Comparison of ENCODE assay signal across 24 cellular contexts in genomic region chr16:14392960-14393359, GRCh38.
"Had no signal": no experiment of that assay in that cellular context is flagged by ENCODE, and none has a peak within 500 bp of the region (broad histone marks: within the 10 kb centered on the region; RNA-seq: fewer than 3 reads in every experiment).

No MANE protein-coding gene starts in this region.

- H3K27me3 Mint-ChIP-seq: activated CD4-positive, alpha-beta memory T cell treated with anti-CD3 and anti-CD28 coated beads for 36 hours; activated CD4-positive, alpha-beta T cell treated with anti-CD3 and anti-CD28 coated beads, Interleukin-2, amount 10 ng/mL, durations not matched to agents 7 days and 5 days; activated naive CD8-positive, alpha-beta T cell treated with anti-CD3 and anti-CD28 coated beads for 36 hours had no signal

- H2AFZ ChIP-seq: PC-9 had no signal

- H3K27me3 ChIP-seq: brain microvascular endothelial cell, cardiac muscle cell had no signal

- H3K9me3 Mint-ChIP-seq: activated CD4-positive, alpha-beta memory T cell treated with anti-CD3 and anti-CD28 coated beads for 36 hours; activated CD4-positive, alpha-beta T cell treated with anti-CD3 and anti-CD28 coated beads, Interleukin-2, amount 10 ng/mL, durations not matched to agents 7 days and 5 days; activated naive CD4-positive, alpha-beta T cell treated with anti-CD3 and anti-CD28 coated beads for 36 hours; activated naive CD8-positive, alpha-beta T cell treated with anti-CD3 and anti-CD28 coated beads for 36 hours; activated T-cell treated with anti-CD3 and anti-CD28 coated beads, Interleukin-2, amount 50 U/mL, for 4 hours had no signal

- H3K4me3 Mint-ChIP-seq: activated CD4-positive, alpha-beta memory T cell treated with anti-CD3 and anti-CD28 coated beads for 36 hours; activated CD4-positive, alpha-beta T cell treated with anti-CD3 and anti-CD28 coated beads, Interleukin-2, amount 10 ng/mL, durations not matched to agents 7 days and 5 days; activated naive CD4-positive, alpha-beta T cell treated with anti-CD3 and anti-CD28 coated beads for 36 hours; activated naive CD8-positive, alpha-beta T cell treated with anti-CD3 and anti-CD28 coated beads for 36 hours; activated T-cell treated with anti-CD3 and anti-CD28 coated beads, Interleukin-2, amount 50 U/mL, for 4 hours had no signal

- H3K4me3 ChIP-seq: cardiac muscle cell, PC-9, SK-N-MC had no signal

- H3K27ac Mint-ChIP-seq: activated CD4-positive, alpha-beta memory T cell treated with anti-CD3 and anti-CD28 coated beads for 36 hours; activated CD4-positive, alpha-beta T cell treated with anti-CD3 and anti-CD28 coated beads, Interleukin-2, amount 10 ng/mL, durations not matched to agents 7 days and 5 days; activated naive CD4-positive, alpha-beta T cell treated with anti-CD3 and anti-CD28 coated beads for 36 hours; activated naive CD8-positive, alpha-beta T cell treated with anti-CD3 and anti-CD28 coated beads for 36 hours had no signal

- DNase-seq: activated CD4-positive, alpha-beta memory T cell treated with anti-CD3 and anti-CD28 coated beads for 36 hours; activated CD4-positive, alpha-beta T cell treated with anti-CD3 and anti-CD28 coated beads, Interleukin-2, amount 10 ng/mL, durations not matched to agents 7 days and 5 days; activated CD4-positive, CD25-positive, alpha-beta regulatory T cell; activated CD8-positive, alpha-beta memory T cell treated with anti-CD3 and anti-CD28 coated beads for 24 hours; activated effector memory CD4-positive, alpha-beta T cell treated with anti-CD3 and anti-CD28 coated beads, Interleukin-2, amount 50 U/mL, for 16 hours; activated naive CD4-positive, alpha-beta T cell treated with anti-CD3 and anti-CD28 coated beads for 36 hours; activated naive CD8-positive, alpha-beta T cell treated with anti-CD3 and anti-CD28 coated beads for 36 hours; activated T-cell treated with anti-CD3 and anti-CD28 coated beads, Interleukin-2, amount 50 U/mL, for 4 hours; brain microvascular endothelial cell; Karpas-422; NCI-H1048; NCI-H146; NCI-H187 treated with DMSO at 0.1 percent for 48 hours; NCI-H2107; NCI-H2171 treated with DMSO at 0.1 percent for 48 hours; NCI-H226; NCI-H510A treated with DMSO at 0.1 percent for 48 hours; NCI-H69; PC-9; T-helper 1 cell had no signal

- H3K4me2 ChIP-seq: PC-9 had no signal

- H3K36me3 ChIP-seq: brain microvascular endothelial cell, cardiac muscle cell had no signal

- H3K36me3 Mint-ChIP-seq: activated CD4-positive, alpha-beta memory T cell treated with anti-CD3 and anti-CD28 coated beads for 36 hours; activated naive CD8-positive, alpha-beta T cell treated with anti-CD3 and anti-CD28 coated beads for 36 hours had no signal

- H3K4me1 Mint-ChIP-seq: activated CD4-positive, alpha-beta T cell treated with anti-CD3 and anti-CD28 coated beads, Interleukin-2, amount 10 ng/mL, durations not matched to agents 7 days and 5 days; activated naive CD8-positive, alpha-beta T cell treated with anti-CD3 and anti-CD28 coated beads for 36 hours had no signal

- ATAC-seq: activated T-cell treated with anti-CD3 and anti-CD28 coated beads, Interleukin-2, amount 50 U/mL, for 4 hours; Right ventricle myocardium inferior had no signal

- H3K27ac ChIP-seq: brain microvascular endothelial cell, cardiac muscle cell, PC-9, SK-N-MC, VCaP had no signal
